In the genomic region with DNA sequence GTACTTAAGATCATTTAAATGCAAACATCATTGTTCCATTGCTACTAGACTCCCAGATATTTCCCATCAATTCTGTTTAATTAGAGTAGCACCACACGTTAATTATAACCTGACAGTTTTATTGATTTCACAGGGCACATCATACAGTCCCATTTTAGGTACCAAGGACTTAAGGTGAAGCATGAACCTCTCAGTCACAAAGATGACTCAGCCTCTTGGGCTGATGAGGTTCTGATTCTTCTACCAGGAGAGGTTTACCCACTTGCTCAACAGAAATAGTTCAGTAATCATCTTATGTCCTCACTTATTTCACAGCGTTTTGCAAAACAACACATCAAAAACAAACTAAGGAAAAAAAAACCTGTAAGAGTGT, we compare ENCODE assay signal across 8 cellular contexts.
DNase-seq lines count a peak whose midpoint lies in the region; ATAC-seq and TF ChIP-seq lines count a peak whose summit lies in the region.

No MANE protein-coding gene starts in this region.

- H3K27me3 ChIP-seq in OCI-LY1 (ENCODE audit: insufficient read depth, low read length) = no peaks in the 10 kb centered on the region
- H3K27me3 ChIP-seq in dorsolateral prefrontal cortex = no peaks in the 10 kb centered on the region

- H3K4me3 ChIP-seq in OCI-LY1 (ENCODE audit: low read depth, low read length, poor library complexity, severe bottlenecking) = no peak overlapping the region
- peak overlapping the region in 49 of 59 donors; percentile 4 to 69 (median 50) for H3K4me3 ChIP-seq in dorsolateral prefrontal cortex

- TF ChIP-seq CTCF in C4-2B (conservative IDR thresholded peaks at IDR 0.05) (no peak), OCI-LY1 (IDR thresholded peaks at IDR 0.05; ENCODE audit: low read length) (no peak), dorsolateral prefrontal cortex (IDR thresholded peaks at IDR 0.05 in 54 of 56, conservative IDR thresholded peaks at IDR 0.05 in 2 of 56; ENCODE audit: low read depth in 1 of 56, partially characterized antibody in 56 of 56) (no peak), nephron (IDR thresholded peaks at IDR 0.05; ENCODE audit: unreplicated experiment in 3 of 3) (no peak)

- peaks cover under 1% of the 10 kb centered on the region; the same call in 1 of the 2 replicates for H3K36me3 ChIP-seq in OCI-LY1 (ENCODE audit: insufficient read depth, low read length)

- H3K9me3 ChIP-seq in OCI-LY1 (ENCODE audit: low read length) = no peaks in the 10 kb centered on the region; the same call in 1 of the 2 replicates

- no peak overlapping the region for H2AFZ ChIP-seq in OCI-LY1 (ENCODE audit: low read length)

- peaks cover 86% of the 10 kb centered on the region for H3K4me1 Mint-ChIP-seq in nephron

- no peaks in the 10 kb centered on the region for H3F3A ChIP-seq in OCI-LY1 (ENCODE audit: insufficient read depth, low read length)

- H3K36me3 Mint-ChIP-seq in nephron (ENCODE audit: low read depth) = no peaks in the 10 kb centered on the region

- peak overlapping the region; percentile 59; the same call in 1 of the 2 replicates for H3K9ac ChIP-seq in OCI-LY1 (ENCODE audit: low read length)

- no peak for DNase-seq in dorsolateral prefrontal cortex
- no peak for DNase-seq in AG08396 (ENCODE audit: low spot score)
- no peak for DNase-seq in activated effector memory CD4-positive, alpha-beta T cell treated with Interleukin-2 at 50 U/mL for 16 hours

- H3K79me2 ChIP-seq in OCI-LY1 (ENCODE audit: insufficient read depth, low read length) = peaks cover 10% of the 10 kb centered on the region; the same call in 1 of the 2 replicates

- peaks cover 95% of the 10 kb centered on the region for H3K4me1 ChIP-seq in OCI-LY1 (ENCODE audit: insufficient read depth, low read length, severe bottlenecking)

- peak overlapping the region; percentile 70 to 76 (median 71) for H3K4me3 Mint-ChIP-seq in nephron

- H3K27ac Mint-ChIP-seq in nephron = peak overlapping the region; percentile 88 to 95 (median 95)

- H3K27ac ChIP-seq in C4-2B (peak overlapping the region; percentile 79), OCI-LY1 (ENCODE audit: low read depth, low read length, poor library complexity, severe bottlenecking) (peak overlapping the region; percentile 85), dorsolateral prefrontal cortex (peak overlapping the region in 56 of 59 donors; percentile 16 to 89 (median 81))

- ATAC-seq in GM19395 (IDR thresholded peaks at IDR 0.05; ENCODE audit: unreplicated experiment) = no peak
- ATAC-seq in HG02642 (IDR thresholded peaks at IDR 0.05; ENCODE audit: poor library complexity, unreplicated experiment) = no peak

- no peaks in the 10 kb centered on the region for H4K20me1 ChIP-seq in OCI-LY1 (ENCODE audit: insufficient read depth, low read length)

- intact Hi-C loops in dorsolateral prefrontal cortex (cut with DNase I) = loop anchor here (10.0 kb wide), 2 partner anchors 98 to 152 kb away; partner anchors contain the start of gene HIVEP2 (in 1 of the 2)

- peak overlapping the region; percentile 90; the same call in 1 of the 2 replicates for H3K4me2 ChIP-seq in OCI-LY1 (ENCODE audit: low read length)

- no peaks in the 10 kb centered on the region for H3K9me2 ChIP-seq in OCI-LY1 (ENCODE audit: low read depth, low read length)

- H3K27me3 Mint-ChIP-seq in nephron (ENCODE audit: low read depth) = no peaks in the 10 kb centered on the region

- no peaks in the 10 kb centered on the region for H3K9me3 Mint-ChIP-seq in nephron
